ENCODE assay signal across 1 cellular context in genomic region chr14:76956253-76957090, GRCh38.
TF ChIP-seq lines count a peak whose summit lies in the region.

No MANE protein-coding gene starts in this region.

TF ChIP-seq in GM12878, 131 proteins besides CTCF, POLR2A, EP300 and RAD21 (continued from another document and continues in another):
- peak; percentile 74 for TF ChIP-seq NKRF (conservative IDR thresholded peaks at IDR 0.05)
- TF ChIP-seq MYB (IDR thresholded peaks at IDR 0.05; ENCODE audit: borderline replicate concordance, low read depth, low read length): no peak
- TF ChIP-seq MTA2 (IDR thresholded peaks at IDR 0.05; ENCODE audit: low read depth): peak; percentile 36; the same call in 1 of the 2 replicates
- peak; percentile 90; the same call in 1 of the 2 replicates for TF ChIP-seq ZNF207 (IDR thresholded peaks at IDR 0.05; ENCODE audit: borderline replicate concordance)
- peak; percentile 88 to 90; a peak in 2 of 4 replicates for TF ChIP-seq ETV6 (conservative IDR thresholded peaks at IDR 0.05 in 1 of 2, IDR thresholded peaks at IDR 0.05 in 1 of 2; ENCODE audit: borderline replicate concordance in 1 of 2, low read depth in 1 of 2)
- TF ChIP-seq IRF4 (IDR thresholded peaks at IDR 0.05; ENCODE audit: low read depth, low read length): no peak
- no peak for TF ChIP-seq ZNF274 (IDR thresholded peaks at IDR 0.05; ENCODE audit: insufficient read depth, insufficient read length)
- TF ChIP-seq E4F1 (IDR thresholded peaks at IDR 0.05; ENCODE audit: borderline replicate concordance, partially characterized antibody): no peak
- TF ChIP-seq RELB (IDR thresholded peaks at IDR 0.05; ENCODE audit: low read depth): peak; percentile 31; the same call in 1 of the 2 replicates
- TF ChIP-seq MXI1 (IDR thresholded peaks at IDR 0.05; ENCODE audit: low read depth, low read length): peak; percentile 55; the same call in 1 of the 2 replicates
- TF ChIP-seq ATF3 (IDR thresholded peaks at IDR 0.05; ENCODE audit: borderline replicate concordance, extremely low read depth, low read depth, low read length): no peak
- peak; percentile 47 for TF ChIP-seq SMAD1 (IDR thresholded peaks at IDR 0.05; ENCODE audit: low read depth, partially characterized antibody)
- peak; percentile 74 for TF ChIP-seq BCL3 (IDR thresholded peaks at IDR 0.05; ENCODE audit: borderline replicate concordance, insufficient read depth, low read depth, low read length, poor library complexity, severe bottlenecking)
- TF ChIP-seq ZZZ3 (IDR thresholded peaks at IDR 0.05; ENCODE audit: control insufficient read depth, insufficient read length, low read depth): no peak
- peak; percentile 57 for TF ChIP-seq NR2C1 (IDR thresholded peaks at IDR 0.05)
- no peak; the same call in 1 of the 2 replicates for TF ChIP-seq HCFC1 (IDR thresholded peaks at IDR 0.05; ENCODE audit: low read length)
- TF ChIP-seq BCLAF1 (IDR thresholded peaks at IDR 0.05): no peak
- TF ChIP-seq NBN (IDR thresholded peaks at IDR 0.05): peak; percentile 81
- TF ChIP-seq RCOR1 (conservative IDR thresholded peaks at IDR 0.05; ENCODE audit: low read depth, low read length): no peak
- peak; percentile 76; the same call in 1 of the 2 replicates for TF ChIP-seq TCF3 (IDR thresholded peaks at IDR 0.05; ENCODE audit: borderline replicate concordance, insufficient read depth, low read depth, low read length)
- TF ChIP-seq ZSCAN29 (IDR thresholded peaks at IDR 0.05): no peak
- no peak for TF ChIP-seq ZBTB33 (IDR thresholded peaks at IDR 0.05)
- peak; percentile 94 for TF ChIP-seq PKNOX1 (IDR thresholded peaks at IDR 0.05)
- TF ChIP-seq BMI1 (IDR thresholded peaks at IDR 0.05; ENCODE audit: borderline replicate concordance): no peak
- no peak for TF ChIP-seq NR2C2 (IDR thresholded peaks at IDR 0.05; ENCODE audit: borderline replicate concordance, control insufficient read depth, insufficient read length, low read depth)
- TF ChIP-seq SKIL (IDR thresholded peaks at IDR 0.05; ENCODE audit: low read depth, poor library complexity, severe bottlenecking): peak; percentile 29
- TF ChIP-seq POLR2AphosphoS2 (IDR thresholded peaks at IDR 0.05; ENCODE audit: low read depth, low read length): peak; percentile 55
- no peak for TF ChIP-seq E2F8 (IDR thresholded peaks at IDR 0.05; ENCODE audit: low read depth, partially characterized antibody)
- no peak; the same call in 1 of the 2 replicates for TF ChIP-seq CREM (IDR thresholded peaks at IDR 0.05; ENCODE audit: low read depth)
- TF ChIP-seq SPI1 (IDR thresholded peaks at IDR 0.05; ENCODE audit: borderline replicate concordance, insufficient read depth, low read depth, low read length): peak; percentile 68
- TF ChIP-seq HDGF (IDR thresholded peaks at IDR 0.05): peak; percentile 94
- peak; percentile 65 for TF ChIP-seq POLR2AphosphoS5 (IDR thresholded peaks at IDR 0.05; ENCODE audit: low read length)
- no peak for TF ChIP-seq CEBPB (IDR thresholded peaks at IDR 0.05; ENCODE audit: borderline replicate concordance in 1 of 2, low read depth in 2 of 2, low read length in 2 of 2)
- peak; percentile 53; the same call in 1 of the 2 replicates for TF ChIP-seq MEF2A (IDR thresholded peaks at IDR 0.05; ENCODE audit: insufficient read depth, low read depth, low read length)
- TF ChIP-seq ZNF622 (IDR thresholded peaks at IDR 0.05): no peak
- TF ChIP-seq DPF2 (IDR thresholded peaks at IDR 0.05): peak; percentile 94
- TF ChIP-seq ESRRA (IDR thresholded peaks at IDR 0.05; ENCODE audit: low read length): peak; percentile 98
